In genomic region chr6:87618531-87618930, GRCh38 we compare ENCODE assay signal across 16 cellular contexts.
"Had no signal": no experiment of that assay in that cellular context is flagged by ENCODE, and none has a peak within 500 bp of the region (broad histone marks: within the 10 kb centered on the region; RNA-seq: fewer than 3 reads in every experiment).

No MANE protein-coding gene starts in this region.

- H3K4me1 Mint-ChIP-seq: brain, mesothelial cell of epicardium had no signal

- ATAC-seq: activated CD4-positive, CD25-positive, alpha-beta regulatory T cell treated with anti-CD3 and anti-CD28 coated beads, Interleukin-2, amount 50 U/mL, for 24 hours; natural killer cell treated with Interleukin-12 subunit alpha and Interleukin-12 subunit beta and Interleukin-15 and Interleukin-18, amount 100 ng/mL, for 72 hours; stimulated activated naive CD8-positive, alpha-beta T cell treated with anti-CD3 and anti-CD28 coated beads, Interleukin-15, Interleukin-2, amounts not matched to agents 100 U/mL and 50 U/mL, for 24 hours had no signal

- H3K27ac Mint-ChIP-seq: mesothelial cell of epicardium; natural killer cell treated with Interleukin-12 subunit alpha and Interleukin-12 subunit beta and Interleukin-15 and Interleukin-18, amount 100 ng/mL, for 72 hours; T-helper 1 cell treated with Interleukin-12 subunit alpha and Interleukin-12 subunit beta and Interleukin-4 antibody, amounts not matched to agents 30 μg/mL and 1 μg/mL, for 36 hours had no signal

- H3K9me3 ChIP-seq: esophagus squamous epithelium, tibial nerve had no signal

- H3K4me1 ChIP-seq: tibial nerve had no signal

- H3K9me3 Mint-ChIP-seq: mesothelial cell of epicardium; natural killer cell treated with Interleukin-12 subunit alpha and Interleukin-12 subunit beta and Interleukin-15 and Interleukin-18, amount 100 ng/mL, for 72 hours; T-helper 1 cell treated with Interleukin-12 subunit alpha and Interleukin-12 subunit beta and Interleukin-4 antibody, amounts not matched to agents 30 μg/mL and 1 μg/mL, for 36 hours had no signal

- H3K4me3 ChIP-seq: esophagus squamous epithelium, hepatocyte, tibial nerve had no signal

- H3K27ac ChIP-seq: esophagus squamous epithelium, hepatocyte, tibial nerve had no signal

- H3K27me3 Mint-ChIP-seq: brain; natural killer cell treated with Interleukin-12 subunit alpha and Interleukin-12 subunit beta and Interleukin-15 and Interleukin-18, amount 100 ng/mL, for 72 hours had no signal

- DNase-seq: activated CD4-positive, alpha-beta T cell treated with anti-CD3 and anti-CD28 coated beads, Interleukin-2, amount 50 U/mL, for 48 hours; activated T-cell treated with anti-CD3 and anti-CD28 coated beads for 4 hours; cortex of kidney; effector CD4-positive, alpha-beta T cell; esophagus squamous epithelium; nucleus accumbens; stimulated activated CD4-positive, alpha-beta T cell treated with anti-CD3 and anti-CD28 coated beads, Interleukin-2, amount 100 ng/mL, for 24 hours; stimulated activated naive CD8-positive, alpha-beta T cell treated with anti-CD3 and anti-CD28 coated beads, Interleukin-15, Interleukin-2, amounts not matched to agents 100 U/mL and 50 U/mL, for 24 hours; substantia nigra had no signal

- H3K27me3 ChIP-seq: esophagus squamous epithelium, hepatocyte, tibial nerve had no signal

- H3K4me3 Mint-ChIP-seq: brain; mesothelial cell of epicardium; natural killer cell treated with Interleukin-12 subunit alpha and Interleukin-12 subunit beta and Interleukin-15 and Interleukin-18, amount 100 ng/mL, for 72 hours; T-helper 1 cell treated with Interleukin-12 subunit alpha and Interleukin-12 subunit beta and Interleukin-4 antibody, amounts not matched to agents 30 μg/mL and 1 μg/mL, for 36 hours had no signal
